In genomic region chr2:15159751-15160177, GRCh38 we compare ENCODE assay signal across 8 cellular contexts.
DNase-seq lines count a peak whose midpoint lies in the region; TF ChIP-seq lines count a peak whose summit lies in the region.

No MANE protein-coding gene starts in this region.

- H3K27ac Mint-ChIP-seq in activated CD4-positive, alpha-beta T cell treated with anti-CD3 and anti-CD28 coated beads, Interleukin-2, amount 10 ng/mL, durations not matched to agents 24 days and 14 days, result no peak overlapping the region

- peaks cover 7% of the 10 kb centered on the region for H3K27me3 Mint-ChIP-seq in activated CD4-positive, alpha-beta T cell treated with anti-CD3 and anti-CD28 coated beads, Interleukin-2, amount 10 ng/mL, durations not matched to agents 24 days and 14 days

- TF ChIP-seq CTCF in LNCAP (IDR thresholded peaks at IDR 0.05) (peak; percentile 68), foreskin fibroblast (IDR thresholded peaks at IDR 0.05; ENCODE audit: low read depth, low read length) (peak; percentile 64)

- H3K4me3 ChIP-seq in foreskin fibroblast (ENCODE audit: low read depth in 1 of 2, low read length in 2 of 2), result no peak overlapping the region

- H3K4me3 Mint-ChIP-seq in activated CD4-positive, alpha-beta T cell treated with anti-CD3 and anti-CD28 coated beads, Interleukin-2, amount 10 ng/mL, durations not matched to agents 24 days and 14 days, result no peak overlapping the region

- H3K4me1 Mint-ChIP-seq in activated CD4-positive, alpha-beta T cell treated with anti-CD3 and anti-CD28 coated beads, Interleukin-2, amount 10 ng/mL, durations not matched to agents 24 days and 14 days, result peaks cover 3% of the 10 kb centered on the region

- peaks cover 3% of the 10 kb centered on the region for H3K9me3 Mint-ChIP-seq in activated CD4-positive, alpha-beta T cell treated with anti-CD3 and anti-CD28 coated beads, Interleukin-2, amount 10 ng/mL, durations not matched to agents 24 days and 14 days

- intact Hi-C loops in activated CD4-positive, alpha-beta T cell treated with anti-CD3 and anti-CD28 coated beads, Interleukin-2, amount 10 ng/mL, durations not matched to agents 24 days and 14 days (cut with micrococcal nuclease), result loop anchor here (2.0 to 5.0 kb wide), 2 partner anchors 17 to 257 kb away; no protein-coding TSS in a partner anchor

- peak; percentile 69 for DNase-seq in activated CD4-positive, alpha-beta T cell treated with anti-CD3 and anti-CD28 coated beads, Interleukin-2, amount 10 ng/mL, durations not matched to agents 24 days and 14 days
- DNase-seq in activated CD4-positive, alpha-beta T cell treated with anti-CD3 and anti-CD28 coated beads for 48 hours, result no peak
- peak; percentile 29 for DNase-seq in SK-N-DZ (ENCODE audit: low spot score)
- peak; percentile 48 to 76 for DNase-seq in foreskin fibroblast
- peak; percentile 48 for DNase-seq in stromal cell of bone marrow (ENCODE audit: low read depth)
- DNase-seq in stimulated activated naive CD4-positive, alpha-beta T cell treated with Interleukin-2 at 50 U/mL for 16 hours (lab: John Stamatoyannopoulos, UW), result no peak
- no peak for DNase-seq in ureter (ENCODE audit: low spot score)

- no peaks in the 10 kb centered on the region for H3K36me3 Mint-ChIP-seq in activated CD4-positive, alpha-beta T cell treated with anti-CD3 and anti-CD28 coated beads, Interleukin-2, amount 10 ng/mL, durations not matched to agents 24 days and 14 days (ENCODE audit: low read depth)

Comparison
In these comparisons a context has a peak if more than half of its experiments do, and no peak if none do; other contexts are left out.
1. DNase-seq: peak in activated CD4-positive, alpha-beta T cell treated with anti-CD3 and anti-CD28 coated beads, Interleukin-2, amount 10 ng/mL, durations not matched to agents 24 days and 14 days (single experiment), SK-N-DZ (single experiment), foreskin fibroblast (2 of 2) and stromal cell of bone marrow (single experiment); none in activated CD4-positive, alpha-beta T cell treated with anti-CD3 and anti-CD28 coated beads for 48 hours (single experiment), stimulated activated naive CD4-positive, alpha-beta T cell treated with Interleukin-2 at 50 U/mL for 16 hours (single experiment) and ureter (single experiment).